In the genomic region with DNA sequence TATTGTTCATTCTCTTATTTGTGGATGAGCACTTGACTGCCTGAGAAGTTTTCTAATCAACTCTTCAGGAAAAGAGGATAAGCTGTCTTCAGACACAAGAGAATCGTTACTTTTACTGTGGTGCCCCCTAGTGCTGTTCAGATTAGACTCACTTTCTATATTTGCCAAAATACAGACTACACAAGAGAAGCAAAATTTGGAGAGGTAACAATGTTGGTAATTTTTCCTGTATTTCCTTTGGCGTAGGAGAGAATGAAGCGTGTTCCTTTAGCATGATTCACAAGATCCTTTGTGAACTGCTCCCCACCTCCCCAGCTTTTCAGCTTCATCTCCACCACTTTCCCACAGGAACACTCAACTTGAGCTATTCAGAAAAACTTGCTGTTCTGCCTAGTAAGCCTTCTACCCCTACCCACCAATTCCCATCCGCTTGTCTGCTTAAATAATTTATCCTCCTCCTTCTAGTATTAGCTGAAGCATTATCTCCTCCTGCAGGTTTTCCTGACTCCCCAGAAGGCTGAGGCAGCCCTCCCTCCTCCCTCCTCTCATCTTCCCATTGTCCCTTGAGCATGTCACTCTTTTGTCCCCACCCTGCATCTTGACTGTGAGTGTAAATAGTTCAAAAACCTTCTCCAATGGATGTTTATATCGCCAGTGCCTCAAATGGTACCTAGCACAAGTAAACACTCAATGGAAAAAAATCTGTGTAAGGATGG, we compare ENCODE assay signal across 8 cellular contexts. TPM values are rescaled to one million over a fixed set of nuclear protein-coding genes. Genes with fewer than 3 reads are reported as not detected.
DNase-seq lines count a peak whose midpoint lies in the region; ATAC-seq and TF ChIP-seq lines count a peak whose summit lies in the region.

No MANE protein-coding gene starts in this region.

- no peak for TF ChIP-seq POLR2A in upper lobe of left lung (IDR thresholded peaks at IDR 0.05)

- CTCF ChIA-PET in A673 (lab: Charles Lee), result interaction anchor here (0.5 to 3.2 kb wide), 5 partner anchors 9 to 458 kb away, joined by 3 to 43 read pairs (median 4); no protein-coding TSS in a partner anchor

- H3K36me3 ChIP-seq in A673 (ENCODE audit: insufficient read depth, low read length, poor library complexity, severe bottlenecking) (no peaks in the 10 kb centered on the region), GM06990 (ENCODE audit: control insufficient read depth, insufficient read depth, low read length) (no peaks in the 10 kb centered on the region), upper lobe of left lung (no peaks in the 10 kb centered on the region)

- 18 to 31% methylated on average over 5 of the region's 5 CpGs for WGBS in upper lobe of left lung, 2 donors

- H3K27me3 ChIP-seq in A673 (replicated peaks; ENCODE audit: insufficient read depth, low read depth, low read length, poor library complexity), result no peaks in the 10 kb centered on the region
- no peaks in the 10 kb centered on the region for H3K27me3 ChIP-seq in GM06990 (replicated peaks; ENCODE audit: control insufficient read depth, insufficient read depth, low read length)
- H3K27me3 ChIP-seq in upper lobe of left lung, result no peaks in the 10 kb centered on the region

- H3K4me1 ChIP-seq in A673 (ENCODE audit: insufficient read depth, low read length, poor library complexity, severe bottlenecking), result peaks cover 15% of the 10 kb centered on the region
- H3K4me1 ChIP-seq in upper lobe of left lung, result peaks cover 13 to 24% (median 20%) of the 10 kb centered on the region in 4 donors

- peak in 1 of 2 donors; percentile 80 for ATAC-seq in upper lobe of left lung (ENCODE audit: low FRiP score in 2 of 2)
- no peak for ATAC-seq in HG03378 (IDR thresholded peaks at IDR 0.05; ENCODE audit: unreplicated experiment)

- no peaks in the 10 kb centered on the region for H3K9me3 ChIP-seq in A673 (ENCODE audit: low read depth, low read length, poor library complexity, severe bottlenecking)
- no peaks in the 10 kb centered on the region for H3K9me3 ChIP-seq in upper lobe of left lung

- TF ChIP-seq CTCF in A673 (conservative IDR thresholded peaks at IDR 0.05; ENCODE audit: low read depth, low read length) (peak; percentile 74), GM06990 (IDR thresholded peaks at IDR 0.05; ENCODE audit: insufficient read depth, low read length, poor library complexity, severe bottlenecking) (peak; percentile 55), upper lobe of left lung (IDR thresholded peaks at IDR 0.05) (peak; percentile 25 to 81 (median 66))

- POLR2A ChIA-PET in A673 (lab: Charles Lee; ENCODE audit: low non-redundant PET), result no interaction called here

- H3K4me3 ChIP-seq in A673 (ENCODE audit: low read depth, low read length, poor library complexity, severe bottlenecking) (no peak overlapping the region), GM06990 (replicated peaks; ENCODE audit: low read depth, low read length) (no peak overlapping the region), upper lobe of left lung (no peak overlapping the region)

- BruUV-seq in A673 (replicated peaks; lab: Mats Ljungman, UMichigan), result no TSS peak

- TF ChIP-seq EP300 in upper lobe of left lung (IDR thresholded peaks at IDR 0.05), result no peak

- intact Hi-C loops in A673 (cut with micrococcal nuclease; ENCODE audit: unreplicated experiment), result loop anchor here (1.0 kb wide), 2 partner anchors 376 to 457 kb away; no protein-coding TSS in a partner anchor

- in situ Hi-C loops in T47D (cut with HindIII; ENCODE audit: low pct_unique_long_range_greater_than_20kb, low sequenced_read_pairs), result no loop called here

- H3K27ac ChIP-seq in A673 (ENCODE audit: low read depth, low read length, poor library complexity, severe bottlenecking) (no peak overlapping the region), upper lobe of left lung (no peak overlapping the region)

- DNase-seq in A673 (ENCODE audit: low spot score) (peak; percentile 69), GM06990 (ENCODE audit: extremely low read depth, insufficient read length) (no peak), NCI-H526 treated with DMSO at 0.1 percent for 48 hours (lab: John Stamatoyannopoulos, UW) (peak; percentile 83), T47D (ENCODE audit: low read depth in 1 of 2, low spot score in 1 of 2) (peak; percentile 27 to 76), left kidney (ENCODE audit: low read depth, low spot score) (peak; percentile 64), upper lobe of left lung (no peak)
- no peak for DNase-seq in stimulated activated CD4-positive, alpha-beta T cell treated with anti-CD3 and anti-CD28 coated beads, Interleukin-1b, Interleukin-23, amount 100 ng/mL, for 48 hours

RNA-seq across cellular contexts. Expression of gene TNFSF4, which starts 4.5 kb away (rescaled TPM):
- total RNA-seq in A673 (2021) (0.20 and 0.21 TPM in 2 replicates), upper lobe of left lung (1 to 10 TPM in 3 of 6 donors, under 1 TPM in 3; 0.46 to 1.5 (median 0.90) TPM)

Comparison
In these comparisons a context has a peak if more than half of its experiments do, and no peak if none do; other contexts are left out.
1. DNase-seq: peak in A673 (single experiment), NCI-H526 treated with DMSO at 0.1 percent for 48 hours (single experiment), T47D (2 of 2) and left kidney (single experiment); none in GM06990 (single experiment), upper lobe of left lung (0 of 2) and stimulated activated CD4-positive, alpha-beta T cell treated with anti-CD3 and anti-CD28 coated beads, Interleukin-1b, Interleukin-23, amount 100 ng/mL, for 48 hours (single experiment).
2. Peak in every context shown above with its lines, with median percentiles within 50 percentile points of each other: CTCF ChIP-seq.